ENCODE assay signal across 26 cellular contexts in the genomic region with DNA sequence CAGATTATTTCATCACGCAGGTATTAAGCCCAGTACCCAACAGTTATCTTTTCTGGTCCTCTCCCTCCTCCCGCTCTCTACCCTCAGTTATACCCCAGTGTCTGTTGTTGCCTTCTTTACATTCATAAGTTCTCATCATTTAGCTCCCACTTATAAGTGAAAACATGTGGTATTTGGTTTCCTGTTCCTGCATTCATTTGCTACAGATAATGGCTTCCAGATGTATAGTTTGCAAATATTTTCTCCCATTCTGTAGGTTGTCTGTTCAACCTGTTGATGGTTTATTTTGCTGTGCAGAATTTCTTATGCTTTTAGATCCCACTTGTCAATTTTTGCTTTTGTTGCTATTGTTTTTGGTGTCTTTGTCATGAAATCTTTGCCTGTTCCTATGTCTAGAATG. TPM values are rescaled to one million over a fixed set of nuclear protein-coding genes. Genes with fewer than 3 reads are reported as not detected.
"Had no signal": no experiment of that assay in that cellular context is flagged by ENCODE, and none has a peak within 500 bp of the region (broad histone marks: within the 10 kb centered on the region; RNA-seq: fewer than 3 reads in every experiment).

No MANE protein-coding gene starts in this region.

- H3K4me1 ChIP-seq: foreskin keratinocyte, lower lobe of right lung, psoas muscle, sigmoid colon, stomach, thyroid gland, vagina had no signal

- ATAC-seq: effector memory CD8-positive, alpha-beta T cell; foreskin keratinocyte; left ventricle myocardium superior; lower lobe of right lung; naive thymus-derived CD8-positive, alpha-beta T cell; psoas muscle; right cardiac atrium; stimulated activated effector memory CD8-positive, alpha-beta T cell treated with anti-CD3 and anti-CD28 coated beads, Interleukin-12 subunit alpha, Interleukin-12 subunit beta, amount 100 ng/mL, for 72 hours had no signal

- H3K27me3 ChIP-seq: foreskin keratinocyte, ovary, sigmoid colon, stomach, thyroid gland, vagina had no signal

- H3K36me3 ChIP-seq: lower lobe of right lung, ovary, sigmoid colon, stomach, thyroid gland, vagina had no signal

- DNase-seq: cortex of kidney; effector memory CD8-positive, alpha-beta T cell; erythroblast; foreskin keratinocyte; glutamatergic neuron; hypothalamus; left ventricle myocardium superior; lower lobe of right lung; naive thymus-derived CD8-positive, alpha-beta T cell; nephron progenitor cell; nucleus accumbens; ovary; posterior cingulate gyrus; psoas muscle; right cardiac atrium; sigmoid colon; stimulated activated CD4-positive, alpha-beta T cell treated with anti-CD3 and anti-CD28 coated beads, Interleukin-2, amount 100 ng/mL, for 24 hours; stimulated activated CD4-positive, alpha-beta T cell treated with anti-CD3 and anti-CD28 coated beads, Interleukin-4, amount 100 ng/mL, for 24 hours; stimulated activated naive CD4-positive, alpha-beta T cell treated with Interleukin-2 at 50 U/mL for 16 hours; stomach; thyroid gland; trophoblast cell had no signal

- H3K27ac ChIP-seq: foreskin keratinocyte, lower lobe of right lung, ovary, psoas muscle, sigmoid colon, stomach, thyroid gland, vagina had no signal

- H3K9me3 ChIP-seq: lower lobe of right lung, ovary, thyroid gland, vagina had no signal

- H3K4me3 ChIP-seq: lower lobe of right lung, ovary, psoas muscle, sigmoid colon, stomach, thyroid gland, vagina had no signal

RNA-seq across cellular contexts. Expression of gene KCNH1, which starts 21.1 kb away (rescaled TPM):
- total RNA-seq: dermis microvascular lymphatic vessel endothelial cell; foreskin keratinocyte; left ventricle myocardium superior; lower lobe of right lung; naive thymus-derived CD8-positive, alpha-beta T cell; right cardiac atrium had no signal
- polyA plus RNA-seq: foreskin keratinocyte; keratinocyte; naive thymus-derived CD8-positive, alpha-beta T cell; ovary had no signal
